In genomic region chr5:139998837-139999236, GRCh38 we compare ENCODE assay signal across 19 cellular contexts. TPM values are rescaled to one million over a fixed set of nuclear protein-coding genes. Genes with fewer than 3 reads are reported as not detected.
DNase-seq lines count a peak whose midpoint lies in the region; ATAC-seq, FAIRE-seq and TF ChIP-seq lines count a peak whose summit lies in the region.
"Had no signal": no experiment of that assay in that cellular context is flagged by ENCODE, and none has a peak within 500 bp of the region (broad histone marks: within the 10 kb centered on the region; RNA-seq: fewer than 3 reads in every experiment).

No MANE protein-coding gene starts in this region.

- 0% methylated on average over 3 of the region's 3 CpGs for WGBS in GM12878 (ENCODE audit: insufficient coverage, insufficient replicate concordance, low lambda C conversion rate, missing lambda C conversion rate)

- H3K4me2 ChIP-seq in DND-41 (ENCODE audit: insufficient read depth, low read length): no peak overlapping the region
- H3K4me2 ChIP-seq in GM12878 (ENCODE audit: control insufficient read depth, insufficient read depth): 0 out of 2 replicates have a peak overlapping the region, but pooled peaks have one; percentile 26
- H3K4me2 ChIP-seq: GM23338 had no signal

- RAD21 ChIA-PET in GM12878 (lab: Charles Lee; ENCODE audit: unreplicated experiment): interaction anchor here (4.4 to 12.2 kb wide), 2 partner anchors 29 to 41 kb away, joined by 18 to 204 read pairs; partner anchors contain the start of gene NRG2

- CTCF ChIA-PET in GM12878 (lab: Yijun Ruan, JAX): interaction anchor here (2.5 to 10.1 kb wide), 2 partner anchors 29 to 212 kb away, joined by 7 to 88 read pairs; no protein-coding TSS in a partner anchor

- POLR2A ChIA-PET in GM12878 (lab: Charles Lee): interaction anchor here (0.8 to 2.7 kb wide), 2 partner anchors 9 to 39 kb away, joined by 3 to 10 read pairs; no protein-coding TSS in a partner anchor

- H3K27ac ChIP-seq in DND-41 (ENCODE audit: low read length): no peak overlapping the region
- no peak overlapping the region for H3K27ac ChIP-seq in GM12878 (ENCODE audit: control insufficient read depth, insufficient read depth)
- H3K27ac ChIP-seq: C4-2B had no signal

- H3K27me3 ChIP-seq in DND-41 (ENCODE audit: insufficient read depth, low read length, poor library complexity) (peaks cover 41% of the 10 kb centered on the region), GM12878 (replicated peaks in 1 of 2; ENCODE audit: control insufficient read depth in 2 of 2, insufficient read depth in 2 of 2, low read length in 1 of 2) (no peaks in the 10 kb centered on the region)

- no peaks in the 10 kb centered on the region for H3K4me1 ChIP-seq in DND-41 (ENCODE audit: insufficient read depth, low read length)
- peaks cover 10% of the 10 kb centered on the region for H3K4me1 ChIP-seq in GM12878 (ENCODE audit: control insufficient read depth, insufficient read depth, low read length)

- ATAC-seq in DND-41 (ENCODE audit: insufficient read depth, low read depth) (0 out of 3 replicates have a peak, but pooled peaks have one; percentile 39), GM18867 (IDR thresholded peaks at IDR 0.05; ENCODE audit: unreplicated experiment) (peak; percentile 44), HG02798 (IDR thresholded peaks at IDR 0.05; ENCODE audit: poor library complexity, unreplicated experiment) (peak; percentile 38), GM12878 (peak; percentile 71), HG03460 (IDR thresholded peaks at IDR 0.05; ENCODE audit: unreplicated experiment) (no peak)
- ATAC-seq: GM23338 had no signal

- H3K9me3 ChIP-seq in DND-41 (ENCODE audit: insufficient read depth, low read length, severe bottlenecking) (no peaks in the 10 kb centered on the region), GM12878 (replicated peaks; ENCODE audit: control insufficient read depth, insufficient read depth, low read length) (no peaks in the 10 kb centered on the region)

- no peak for TF ChIP-seq RAD21 in GM12878 (IDR thresholded peaks at IDR 0.05; ENCODE audit: insufficient read depth, low read depth, low read length)

- BruUV-seq in GM12878 (replicated peaks; lab: Mats Ljungman, UMichigan): no TSS peak

- intact Hi-C loops in GM12878 (cut with micrococcal nuclease; ENCODE audit: unreplicated experiment): no loop called here

- H3K9ac ChIP-seq in DND-41 (ENCODE audit: low read depth, low read length) (no peak overlapping the region), GM12878 (ENCODE audit: control insufficient read depth, insufficient read depth, low read length) (no peak overlapping the region)

- no peak overlapping the region for H2AFZ ChIP-seq in DND-41 (ENCODE audit: low read depth, low read length)
- no peak overlapping the region for H2AFZ ChIP-seq in GM12878 (ENCODE audit: control insufficient read depth, low read depth, low read length)
- H2AFZ ChIP-seq: GM23338 had no signal

- H3K79me2 ChIP-seq in DND-41 (ENCODE audit: insufficient read depth, low read length) (no peaks in the 10 kb centered on the region), GM12878 (ENCODE audit: control insufficient read depth, insufficient read depth, low read length) (peaks cover 10% of the 10 kb centered on the region)

- in situ Hi-C loops in GM12878 (cut with MboI): no loop called here

- no peak overlapping the region for H3K4me3 ChIP-seq in DND-41 (ENCODE audit: low read depth in 1 of 2, low read length in 2 of 2)
- no peak overlapping the region for H3K4me3 ChIP-seq in GM12878
- H3K4me3 ChIP-seq: GM23338 had no signal

- DNase-seq in DND-41: no peak
- no peak for DNase-seq in GM12878 (ENCODE audit: low read depth, low spot score)
- DNase-seq in H54 (ENCODE audit: insufficient read length, low spot score): no peak
- no peak for DNase-seq in stimulated activated naive CD4-positive, alpha-beta T cell (lab: John Stamatoyannopoulos, UW)
- DNase-seq: CD4-positive, alpha-beta memory T cell; DMS79; EL; H9; IMR-90; Kasumi-1; KBM-7 had no signal

- TF ChIP-seq POLR2A in GM12878 (IDR thresholded peaks at IDR 0.05; ENCODE audit: low read depth, low read length): no peak
- TF ChIP-seq POLR2A in H54 (IDR thresholded peaks at IDR 0.05; ENCODE audit: low read depth, low read length): no peak

- no peak for TF ChIP-seq CTCF in DND-41 (IDR thresholded peaks at IDR 0.05; ENCODE audit: borderline replicate concordance, extremely low read depth, low read length, poor library complexity, severe bottlenecking)
- no peak for TF ChIP-seq CTCF in GM12878 (IDR thresholded peaks at IDR 0.05 in 2 of 3, conservative IDR thresholded peaks at IDR 0.05 in 1 of 3; ENCODE audit: control insufficient read depth in 2 of 3, extremely low read depth in 1 of 3, insufficient read depth in 1 of 3, low read depth in 3 of 3, low read length in 3 of 3)

- H3K36me3 ChIP-seq in DND-41 (ENCODE audit: insufficient read depth, low read length): no peaks in the 10 kb centered on the region
- no peaks in the 10 kb centered on the region for H3K36me3 ChIP-seq in GM12878 (ENCODE audit: control insufficient read depth in 2 of 2, insufficient read depth in 2 of 2, low read length in 1 of 2)

- SMC1A ChIA-PET in GM12878 (lab: Charles Lee; ENCODE audit: uncharacterized antibody, unreplicated experiment): interaction anchor here (0.9 to 2.2 kb wide), 5 partner anchors 9 to 50 kb away, joined by 3 to 8 read pairs (median 4); no protein-coding TSS in a partner anchor

- H4K20me1 ChIP-seq in DND-41 (ENCODE audit: insufficient read depth, low read length) (no peaks in the 10 kb centered on the region), GM12878 (ENCODE audit: control insufficient read depth, insufficient read depth) (no peaks in the 10 kb centered on the region)

- TF ChIP-seq EP300 in GM12878 (IDR thresholded peaks at IDR 0.05; ENCODE audit: borderline replicate concordance in 1 of 2, control insufficient read depth in 1 of 2, low read depth in 2 of 2, low read length in 2 of 2): no peak

- FAIRE-seq in GM12878 (lab: Jason Lieb, UNC): no peak
- no peak for FAIRE-seq in H54 (lab: Jason Lieb, UNC)
- FAIRE-seq: G401.6, GM18507 had no signal

TF ChIP-seq in GM12878, 131 proteins besides CTCF, POLR2A, EP300 and RAD21:
- TF ChIP-seq DPF2 (IDR thresholded peaks at IDR 0.05) (no peak), RELB (IDR thresholded peaks at IDR 0.05; ENCODE audit: low read depth) (0 out of 2 replicates have a peak, but pooled peaks have one; percentile 20), MEF2A (IDR thresholded peaks at IDR 0.05; ENCODE audit: insufficient read depth, low read depth, low read length) (no peak), YY1 (IDR thresholded peaks at IDR 0.05; ENCODE audit: low read depth, low read length) (no peak), TAF1 (IDR thresholded peaks at IDR 0.05; ENCODE audit: borderline replicate concordance, low read depth, low read length) (no peak), CEBPB (IDR thresholded peaks at IDR 0.05; ENCODE audit: borderline replicate concordance in 1 of 2, low read depth in 2 of 2, low read length in 2 of 2) (no peak), SP1 (IDR thresholded peaks at IDR 0.05; ENCODE audit: low read depth, low read length) (no peak), IKZF1 (conservative IDR thresholded peaks at IDR 0.05) (peak; percentile 36; the same call in 1 of the 2 replicates), ZNF24 (IDR thresholded peaks at IDR 0.05) (no peak), IKZF2 (IDR thresholded peaks at IDR 0.05) (peak; percentile 43 to 50; a peak in 2 of 4 replicates), TCF12 (IDR thresholded peaks at IDR 0.05; ENCODE audit: low read depth, low read length) (0 out of 2 replicates have a peak, but pooled peaks have one; percentile 30), MEF2B (IDR thresholded peaks at IDR 0.05; ENCODE audit: partially characterized antibody, poor library complexity, severe bottlenecking) (peak; percentile 86), FOXK2 (IDR thresholded peaks at IDR 0.05) (no peak), SPI1 (IDR thresholded peaks at IDR 0.05; ENCODE audit: borderline replicate concordance, insufficient read depth, low read depth, low read length) (peak; percentile 61; the same call in 1 of the 2 replicates), MXI1 (IDR thresholded peaks at IDR 0.05; ENCODE audit: low read depth, low read length) (no peak), EED (IDR thresholded peaks at IDR 0.05; ENCODE audit: low read depth) (no peak)

RNA-seq across cellular contexts. Expression of gene NRG2, which starts 44.3 kb away (rescaled TPM):
- total RNA-seq in GM12878 (2013; cell fraction: nucleolus; rRNA removed): 53.8 and 54.8 TPM in 2 replicates
- total RNA-seq in GM12878 (2014; rRNA removed) (19.7 and 20.3 TPM in 2 replicates), GM12878 (2014; rRNA removed; fragmentation: Illumina TruSeq; extraction: Trizol) (10.8 and 11.9 TPM in 2 replicates), GM12878 (2021) (21.0 and 21.7 TPM in 2 replicates)
- polyA plus RNA-seq in GM12878 (2011; ENCODE audit: low read depth): 1.5 TPM
- polyA plus RNA-seq in GM12878 (2011; rRNA removed) (3.2 and 7.3 TPM in 2 replicates), GM12878 (2014; fragmentation: Illumina TruSeq; extraction: Trizol) (4.9 and 11.8 TPM in 2 replicates), GM12878 (2014; fragmentation: Nextera tagmentation; extraction: Ambion mirVana) (under 1 TPM; 0.10 to 0.15 TPM), GM12878 (2014; rRNA removed) (15.4 and 18.7 TPM in 2 replicates), GM12878 (2016; fragmentation: Nextera tagmentation; extraction: Ambion mirVana) (1 to 10 TPM; 3.1 to 3.7 TPM)
- 7.9 and 9.5 TPM in 2 replicates for polyA plus RNA-seq in GM12878 (2011; cell fraction: cytosol; rRNA removed)
- 18.4 and 19.2 TPM in 2 replicates for polyA plus RNA-seq in GM12878 (2011; cell fraction: nucleus; rRNA removed)
- 4.3 and 4.8 TPM in 2 replicates for polyA plus RNA-seq in GM12878 (2012)
- 5.3 and 9.1 TPM in 2 replicates for polyA minus RNA-seq in GM12878 (2011; rRNA and poly(A)+ RNA removed)
- polyA minus RNA-seq in GM12878 (2011; cell fraction: cytosol; rRNA and poly(A)+ RNA removed): 3.5 and 5.5 TPM in 2 replicates
- polyA minus RNA-seq in GM12878 (2011; cell fraction: nucleus; rRNA and poly(A)+ RNA removed): 8.6 and 15.8 TPM in 2 replicates
- total RNA-seq: H9, HT-29 had no signal
- polyA plus RNA-seq: IMR-90 had no signal
